In genomic region chr7:43873300-43873699, GRCh38 we compare ENCODE assay signal across 10 cellular contexts. TPM values are rescaled to one million over a fixed set of nuclear protein-coding genes. Genes with fewer than 3 reads are reported as not detected.
DNase-seq lines count a peak whose midpoint lies in the region; ATAC-seq and TF ChIP-seq lines count a peak whose summit lies in the region.
"Had no signal": no experiment of that assay in that cellular context is flagged by ENCODE, and none has a peak within 500 bp of the region (broad histone marks: within the 10 kb centered on the region; RNA-seq: fewer than 3 reads in every experiment).

No MANE protein-coding gene starts in this region.

- H3K27ac ChIP-seq in coronary artery (peak overlapping the region; percentile 54 to 88), mucosa of rectum (ENCODE audit: low read depth in 2 of 2, low read length in 2 of 2) (peak overlapping the region; percentile 66 to 75), aorta (ENCODE audit: low read depth in 1 of 2, low read length in 2 of 2) (peak overlapping the region in 1 of 2 donors; percentile 53)

- WGBS in aorta, 2 donors: 86 to 87% methylated on average over 5 of the region's 5 CpGs

- peaks cover 19 to 25% of the 10 kb centered on the region in 2 donors for H3K4me1 ChIP-seq in mucosa of rectum (ENCODE audit: control insufficient read depth in 2 of 2, insufficient read depth in 2 of 2, low read length in 2 of 2)
- no peaks in the 10 kb centered on the region for H3K4me1 ChIP-seq in aorta (ENCODE audit: control insufficient read depth in 1 of 2, insufficient read depth in 2 of 2, low read length in 2 of 2)

- H3K4me3 ChIP-seq in coronary artery (no peak overlapping the region), mucosa of rectum (ENCODE audit: low read length in 2 of 2) (no peak overlapping the region), aorta (ENCODE audit: low read length in 2 of 2) (no peak overlapping the region)

- TF ChIP-seq CTCF in coronary artery (IDR thresholded peaks at IDR 0.05): no peak

- intact Hi-C loops in aorta (cut with DNase I): loop anchor here in 1 of 2 donors (5.0 kb wide), 1 partner anchor 54 kb away; the partner anchor contains the start of gene UBE2D4

- H3K27me3 ChIP-seq in mucosa of rectum (ENCODE audit: control insufficient read depth in 2 of 2, insufficient read depth in 2 of 2, low read length in 2 of 2) (no peaks in the 10 kb centered on the region), aorta (ENCODE audit: control insufficient read depth in 1 of 2, insufficient read depth in 2 of 2, low read length in 1 of 2) (no peaks in the 10 kb centered on the region)

- H3K9ac ChIP-seq in mucosa of rectum (ENCODE audit: low read depth in 1 of 2, low read length in 2 of 2): no peak overlapping the region

- H3K9me3 ChIP-seq in mucosa of rectum (ENCODE audit: control insufficient read depth in 2 of 2, low read length in 2 of 2) (no peaks in the 10 kb centered on the region), aorta (ENCODE audit: control insufficient read depth, low read length) (no peaks in the 10 kb centered on the region)

- no peak for ATAC-seq in aorta (ENCODE audit: low FRiP score)
- no peak for ATAC-seq in GM19395 (IDR thresholded peaks at IDR 0.05; ENCODE audit: unreplicated experiment)
- ATAC-seq: activated CD8-positive, alpha-beta T cell treated with anti-CD3 and anti-CD28 coated beads, Interleukin-2, amount 10 ng/mL, durations not matched to agents 7 days and 5 days had no signal

- H3K36me3 ChIP-seq in mucosa of rectum (ENCODE audit: control insufficient read depth in 2 of 2, insufficient read depth in 2 of 2, low read length in 2 of 2) (peaks cover 32 to 35% of the 10 kb centered on the region in 2 donors), aorta (ENCODE audit: control insufficient read depth in 1 of 2, insufficient read depth in 2 of 2, low read length in 1 of 2) (peaks cover 0 to 2% of the 10 kb centered on the region in 2 donors)

- peak; percentile 90 for DNase-seq in LoVo (ENCODE audit: low spot score)
- no peak for DNase-seq in coronary artery (ENCODE audit: low spot score)
- DNase-seq in aorta: peak; percentile 70 to 85
- DNase-seq in DMS 273 (lab: John Stamatoyannopoulos, UW; ENCODE audit: unreplicated experiment): no peak
- DNase-seq in NCI-H1436 treated with DMSO at 0.1 percent for 48 hours (lab: John Stamatoyannopoulos, UW): no peak
- DNase-seq: activated CD8-positive, alpha-beta T cell treated with anti-CD3 and anti-CD28 coated beads, Interleukin-2, amount 10 ng/mL, durations not matched to agents 7 days and 5 days; effector CD8-positive, alpha-beta T cell; Kasumi-1 had no signal

RNA-seq across cellular contexts. Expression of gene MRPS24, which starts 4.0 kb away (rescaled TPM):
- total RNA-seq in aorta: 10 to 100 TPM; 53.6 to 55.4 TPM
- polyA plus RNA-seq in aorta: 100 to 1,000 TPM; 112 TPM

RNA-seq across cellular contexts. Expression of gene URGCP, which starts 33.1 kb away (rescaled TPM):
- 10 to 100 TPM; 38.0 to 46.7 TPM for total RNA-seq in aorta
- polyA plus RNA-seq in aorta: 10 to 100 TPM in 1 of 2 donors, 1 to 10 TPM in 1; 9.1 to 24.2 TPM

RNA-seq across cellular contexts. Expression of gene UBE2D4, which starts 52.9 kb away (rescaled TPM):
- total RNA-seq in aorta: 10 to 100 TPM; 21.6 to 21.8 TPM
- 10 to 100 TPM; 20.0 to 40.1 TPM for polyA plus RNA-seq in aorta

Comparison
In these comparisons a context has a peak if more than half of its experiments do, and no peak if none do; other contexts are left out.
1. DNase-seq: peak in LoVo (single experiment) and aorta (2 of 2); none in coronary artery (single experiment), DMS 273 (single experiment) and NCI-H1436 treated with DMSO at 0.1 percent for 48 hours (single experiment).